8 cellular contexts compared by ENCODE assay signal in the genomic region with DNA sequence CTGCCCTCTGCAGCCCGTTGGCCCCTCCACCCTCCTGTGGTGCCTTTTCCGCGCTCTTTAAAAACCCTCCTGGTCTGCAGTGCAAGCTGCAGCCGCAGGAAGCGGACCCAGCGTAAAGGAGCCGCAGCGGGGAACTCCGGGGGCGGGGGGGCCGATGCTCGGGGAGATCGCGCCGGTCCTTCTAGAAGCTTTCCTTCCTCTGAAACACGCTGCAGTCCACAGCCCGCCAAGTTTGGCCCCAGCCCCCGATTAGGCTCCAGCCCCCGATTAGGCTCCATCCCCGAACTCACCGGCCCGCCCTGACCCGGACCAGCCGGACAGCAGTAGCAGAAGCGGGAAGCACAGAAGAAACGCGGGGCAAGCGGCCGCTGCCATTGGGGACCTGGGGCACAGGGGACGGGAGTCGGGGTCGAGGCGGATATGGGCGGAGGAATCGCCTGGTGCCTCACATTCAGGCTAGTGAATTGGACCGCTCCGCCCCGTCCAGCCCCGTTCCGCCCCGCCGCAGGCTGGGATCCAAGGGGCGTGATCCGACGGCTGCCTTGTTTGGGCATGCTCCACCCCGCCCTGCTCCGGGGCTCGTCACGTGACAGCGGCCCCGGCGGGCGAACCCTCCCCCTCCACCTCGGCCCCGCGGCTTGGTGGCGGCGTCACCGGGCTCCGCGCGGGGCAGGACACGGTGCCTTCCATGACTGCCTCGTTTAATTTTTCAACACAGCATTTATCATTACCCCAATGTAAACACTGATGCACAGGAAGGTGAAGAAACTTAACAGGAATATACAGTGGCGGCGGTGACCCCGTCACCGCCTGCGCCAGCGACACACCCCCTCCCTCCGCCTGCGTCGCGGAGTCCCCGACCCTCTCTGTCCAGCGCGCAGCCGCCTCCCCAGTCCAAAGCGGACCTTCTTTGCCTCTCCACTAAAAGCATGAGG. TPM values are rescaled to one million over a fixed set of nuclear protein-coding genes. Genes with fewer than 3 reads are reported as not detected.
DNase-seq lines count a peak whose midpoint lies in the region; ATAC-seq and TF ChIP-seq lines count a peak whose summit lies in the region.

No MANE protein-coding gene starts in this region.

- H3K27me3 Mint-ChIP-seq in GM23338 (ENCODE audit: insufficient read depth, low read depth, poor library complexity) (peaks cover 63% of the 10 kb centered on the region), nephron (ENCODE audit: low read depth) (peaks cover 96% of the 10 kb centered on the region)
- H3K27me3 Mint-ChIP-seq in activated T-helper 2 cell treated with anti-CD3 and anti-CD28 coated beads, Interferon-gamma antibody, Interleukin-2, Interleukin-4, amounts not matched to agents 10 μg/mL and 5 μg/mL and 100 μg/mL, durations not matched to agents 14 hours and 24 hours and 36 hours (ENCODE audit: low read depth) = peaks cover 27% of the 10 kb centered on the region

- peak overlapping the region; percentile 95 for H3K27ac Mint-ChIP-seq in GM23338
- H3K27ac Mint-ChIP-seq in activated T-helper 2 cell treated with anti-CD3 and anti-CD28 coated beads, Interferon-gamma antibody, Interleukin-2, Interleukin-4, amounts not matched to agents 10 μg/mL and 5 μg/mL and 100 μg/mL, durations not matched to agents 14 hours and 24 hours and 36 hours = peak overlapping the region; percentile 74
- H3K27ac Mint-ChIP-seq in nephron = no peak overlapping the region

- H3K27ac ChIP-seq in DND-41 (ENCODE audit: low read length) = peak overlapping the region; percentile 83
- 0 out of 2 replicates have a peak overlapping the region, but pooled peaks have one; percentile 55 for H3K27ac ChIP-seq in GM23338 (ENCODE audit: low read depth)
- peak overlapping the region; percentile 57 for H3K27ac ChIP-seq in RWPE1

- no peaks in the 10 kb centered on the region for H3K9me2 ChIP-seq in GM23338 (ENCODE audit: insufficient read depth)

- ATAC-seq in DND-41 (ENCODE audit: insufficient read depth, low read depth) (peak; percentile 92), GM23338 (peak; percentile 92)

- peak overlapping the region; percentile 93 for H3K4me3 Mint-ChIP-seq in GM23338
- H3K4me3 Mint-ChIP-seq in activated T-helper 2 cell treated with anti-CD3 and anti-CD28 coated beads, Interferon-gamma antibody, Interleukin-2, Interleukin-4, amounts not matched to agents 10 μg/mL and 5 μg/mL and 100 μg/mL, durations not matched to agents 14 hours and 24 hours and 36 hours (ENCODE audit: low read depth) = peak overlapping the region; percentile 84
- H3K4me3 Mint-ChIP-seq in nephron = peak overlapping the region; percentile 87 to 91 (median 89)

- H3K9ac ChIP-seq in DND-41 (ENCODE audit: low read depth, low read length) = peak overlapping the region; percentile 72

- H3K27me3 ChIP-seq in DND-41 (ENCODE audit: insufficient read depth, low read length, poor library complexity) (peaks cover 4% of the 10 kb centered on the region), GM23338 (ENCODE audit: insufficient read depth) (peaks cover 75% of the 10 kb centered on the region)

- peaks cover 6% of the 10 kb centered on the region for H4K20me1 ChIP-seq in DND-41 (ENCODE audit: insufficient read depth, low read length)
- H4K20me1 ChIP-seq in GM23338 (replicated peaks; ENCODE audit: insufficient read depth) = no peaks in the 10 kb centered on the region; the same call in 1 of the 2 replicates

- H3K4me3 ChIP-seq in DND-41 (ENCODE audit: low read depth in 1 of 2, low read length in 2 of 2) (peak overlapping the region; percentile 58 to 92), GM23338 (peak overlapping the region; percentile 88)

- POLR2A ChIA-PET in RWPE1 (lab: Yijun Ruan, JAX; ENCODE audit: low non-redundant PET) = interaction anchor here (0.6 kb wide), 1 partner anchor 13 kb away, joined by 3 read pairs; no protein-coding TSS in a partner anchor

- H3F3A ChIP-seq in GM23338 (replicated peaks; ENCODE audit: low read depth) = no peaks in the 10 kb centered on the region

- H3K36me3 ChIP-seq in DND-41 (ENCODE audit: insufficient read depth, low read length) = no peaks in the 10 kb centered on the region
- no peaks in the 10 kb centered on the region for H3K36me3 ChIP-seq in GM23338 (ENCODE audit: insufficient read depth)

- intact Hi-C loops in activated T-helper 2 cell treated with anti-CD3 and anti-CD28 coated beads, Interferon-gamma antibody, Interleukin-2, Interleukin-4, amounts not matched to agents 10 μg/mL and 5 μg/mL and 100 μg/mL, durations not matched to agents 14 hours and 24 hours and 36 hours (cut with micrococcal nuclease) = loop anchor here (5.0 to 10.0 kb wide), 5 partner anchors 62 to 440 kb away; partner anchors contain the start of genes GINM1, LATS1, LRP11 and ULBP3

- TF ChIP-seq CTCF in DND-41 (IDR thresholded peaks at IDR 0.05; ENCODE audit: borderline replicate concordance, extremely low read depth, low read length, poor library complexity, severe bottlenecking) = peak; percentile 26
- TF ChIP-seq CTCF in GM23338 (conservative IDR thresholded peaks at IDR 0.05; ENCODE audit: low read depth in 2 of 2) = no peak
- no peak for TF ChIP-seq CTCF in RWPE1 (conservative IDR thresholded peaks at IDR 0.05; ENCODE audit: low read depth)
- no peak for TF ChIP-seq CTCF in nephron (IDR thresholded peaks at IDR 0.05; ENCODE audit: unreplicated experiment in 3 of 3)

- H3K4me1 Mint-ChIP-seq in GM23338 = peaks cover 7% of the 10 kb centered on the region
- peaks cover 49% of the 10 kb centered on the region for H3K4me1 Mint-ChIP-seq in activated T-helper 2 cell treated with anti-CD3 and anti-CD28 coated beads, Interferon-gamma antibody, Interleukin-2, Interleukin-4, amounts not matched to agents 10 μg/mL and 5 μg/mL and 100 μg/mL, durations not matched to agents 14 hours and 24 hours and 36 hours (ENCODE audit: low read depth)
- no peaks in the 10 kb centered on the region for H3K4me1 Mint-ChIP-seq in nephron

- H3K4me1 ChIP-seq in DND-41 (ENCODE audit: insufficient read depth, low read length) = peaks cover 21% of the 10 kb centered on the region
- H3K4me1 ChIP-seq in GM23338 (ENCODE audit: insufficient read depth) = no peaks in the 10 kb centered on the region

- H3K4me2 ChIP-seq in DND-41 (ENCODE audit: insufficient read depth, low read length) = peak overlapping the region; percentile 99
- H3K4me2 ChIP-seq in GM23338 = peak overlapping the region; percentile 85

- H3K36me3 Mint-ChIP-seq in GM23338 (ENCODE audit: low read depth) (peaks cover 3% of the 10 kb centered on the region; the same call in 1 of the 3 replicates), nephron (ENCODE audit: low read depth) (no peaks in the 10 kb centered on the region)
- H3K36me3 Mint-ChIP-seq in activated T-helper 2 cell treated with anti-CD3 and anti-CD28 coated beads, Interferon-gamma antibody, Interleukin-2, Interleukin-4, amounts not matched to agents 10 μg/mL and 5 μg/mL and 100 μg/mL, durations not matched to agents 14 hours and 24 hours and 36 hours (ENCODE audit: low read depth) = peaks cover 11% of the 10 kb centered on the region

- CTCF ChIA-PET in RWPE1 (lab: Yijun Ruan, JAX) = no interaction called here

- no peaks in the 10 kb centered on the region for H3K9me3 ChIP-seq in DND-41 (ENCODE audit: insufficient read depth, low read length, severe bottlenecking)

- H3K9me3 Mint-ChIP-seq in GM23338 (no peaks in the 10 kb centered on the region; the same call in 2 of the 3 replicates), nephron (peaks cover 3% of the 10 kb centered on the region)
- H3K9me3 Mint-ChIP-seq in activated T-helper 2 cell treated with anti-CD3 and anti-CD28 coated beads, Interferon-gamma antibody, Interleukin-2, Interleukin-4, amounts not matched to agents 10 μg/mL and 5 μg/mL and 100 μg/mL, durations not matched to agents 14 hours and 24 hours and 36 hours = peaks cover 3% of the 10 kb centered on the region

- H3K79me2 ChIP-seq in DND-41 (ENCODE audit: insufficient read depth, low read length) (peaks cover 5% of the 10 kb centered on the region), GM23338 (replicated peaks; ENCODE audit: insufficient read depth) (no peaks in the 10 kb centered on the region)

- DNase-seq in DND-41 (peak; percentile 96), GM23338 (ENCODE audit: low spot score) (peak; percentile 97), LHCN-M2 (ENCODE audit: low read depth) (peak; percentile 82), RWPE1 (ENCODE audit: low spot score) (peak; percentile 99), fibroblast of the conjunctiva (ENCODE audit: low read depth) (peak; percentile 71)
- peak; percentile 92 for DNase-seq in activated T-helper 2 cell treated with anti-CD3 and anti-CD28 coated beads, Interferon-gamma antibody, Interleukin-2, Interleukin-4, amounts not matched to agents 10 μg/mL and 5 μg/mL and 100 μg/mL, durations not matched to agents 14 hours and 24 hours and 36 hours (ENCODE audit: low spot score)
- peak; percentile 71 to 87 (median 76) for DNase-seq in stimulated activated naive CD4-positive, alpha-beta T cell (lab: John Stamatoyannopoulos, UW)

- H2AFZ ChIP-seq in DND-41 (ENCODE audit: low read depth, low read length) (peak overlapping the region; percentile 99), GM23338 (peak overlapping the region; percentile 97)

TF ChIP-seq in GM23338, 12 proteins besides CTCF, POLR2A, EP300 and RAD21:
- TF ChIP-seq POLR2AphosphoS5 (IDR thresholded peaks at IDR 0.05; ENCODE audit: low read depth) (peak; percentile 81), EZH2 (IDR thresholded peaks at IDR 0.05; ENCODE audit: low read depth, unreplicated experiment) (peak; percentile 36), CREB1 (CRISPR knock-in tag; IDR thresholded peaks at IDR 0.05; ENCODE audit: low read depth) (peak; percentile 87), EZH2phosphoT487 (IDR thresholded peaks at IDR 0.05; ENCODE audit: unreplicated experiment) (no peak)

RNA-seq across cellular contexts. Expression of gene RAET1L, which starts 20.3 kb away (rescaled TPM):
- total RNA-seq in GM23338 (2014; rRNA removed; shearing (Covaris generic)) = not detected in 2 replicates
- not detected in 2 replicates for polyA plus RNA-seq in GM23338 (2016; fragmentation: Nextera tagmentation; extraction: Ambion mirVana)
- total RNA-seq in LHCN-M2 (2014; rRNA removed) = not detected in 2 replicates
- not detected for polyA plus RNA-seq in LHCN-M2 (2012)
- not detected in 2 replicates for total RNA-seq in activated T-helper 2 cell treated with anti-CD3 and anti-CD28 coated beads, Interferon-gamma antibody, Interleukin-2, Interleukin-4, amounts not matched to agents 10 μg/mL and 5 μg/mL and 100 μg/mL, durations not matched to agents 14 hours and 24 hours and 36 hours

RNA-seq across cellular contexts. Expression of gene ULBP1, which starts 41.3 kb away (rescaled TPM):
- 1.0 and 1.7 TPM in 2 replicates for total RNA-seq in GM23338 (2014; rRNA removed; shearing (Covaris generic))
- 0.74 and 1.3 TPM in 2 replicates for polyA plus RNA-seq in GM23338 (2016; fragmentation: Nextera tagmentation; extraction: Ambion mirVana)
- total RNA-seq in LHCN-M2 (2014; rRNA removed) = 0.13 and 0.29 TPM in 2 replicates
- polyA plus RNA-seq in LHCN-M2 (2012) = 0.61 TPM
- 0.41 and 0.48 TPM in 2 replicates for total RNA-seq in activated T-helper 2 cell treated with anti-CD3 and anti-CD28 coated beads, Interferon-gamma antibody, Interleukin-2, Interleukin-4, amounts not matched to agents 10 μg/mL and 5 μg/mL and 100 μg/mL, durations not matched to agents 14 hours and 24 hours and 36 hours

Comparison
In these comparisons a context has a peak if more than half of its experiments do, and no peak if none do; other contexts are left out.
1. Peak in every context shown above with its lines: DNase-seq, ATAC-seq, H3K4me3 ChIP-seq and H3K27ac ChIP-seq.
2. H3K27ac Mint-ChIP-seq: peak in GM23338 (single experiment) and activated T-helper 2 cell treated with anti-CD3 and anti-CD28 coated beads, Interferon-gamma antibody, Interleukin-2, Interleukin-4, amounts not matched to agents 10 μg/mL and 5 μg/mL and 100 μg/mL, durations not matched to agents 14 hours and 24 hours and 36 hours (single experiment); none in nephron (0 of 3).